In genomic region chr10:1203704-1204103, GRCh38 we compare ENCODE assay signal across 17 cellular contexts.
"Had no signal": no experiment of that assay in that cellular context is flagged by ENCODE, and none has a peak within 500 bp of the region (broad histone marks: within the 10 kb centered on the region; RNA-seq: fewer than 3 reads in every experiment).

No MANE protein-coding gene starts in this region.

- H3K36me3 ChIP-seq: gastrocnemius medialis, suprapubic skin, tibial nerve had no signal

- H3K27ac ChIP-seq: gastrocnemius medialis, suprapubic skin, tibial nerve had no signal

- H3K27me3 ChIP-seq: gastrocnemius medialis, tibial nerve had no signal

- H3K4me3 ChIP-seq: gastrocnemius medialis, lung, suprapubic skin, tibial nerve had no signal

- H3K9me3 Mint-ChIP-seq: naive B cell, nephron had no signal

- H3K27ac Mint-ChIP-seq: naive B cell, nephron had no signal

- H3K4me1 Mint-ChIP-seq: naive B cell, nephron had no signal

- H3K36me3 Mint-ChIP-seq: naive B cell had no signal

- ATAC-seq: esophagus mucosa, gastrocnemius medialis, left colon, left ventricle myocardium superior, right cardiac atrium had no signal

- H3K9me3 ChIP-seq: gastrocnemius medialis, suprapubic skin, tibial nerve had no signal

- DNase-seq: central memory CD4-positive, alpha-beta T cell; cortex of kidney; effector memory CD4-positive, alpha-beta T cell; gastrocnemius medialis; left colon; left ventricle myocardium superior; mesenchymal stem cell; naive B cell; right cardiac atrium; small intestine; stimulated activated CD4-positive, alpha-beta T cell treated with anti-CD3 and anti-CD28 coated beads, Interleukin-2, amount 100 ng/mL, for 48 hours; stimulated activated naive CD4-positive, alpha-beta T cell treated with Interleukin-2 at 50 U/mL for 16 hours had no signal

- H3K4me3 Mint-ChIP-seq: naive B cell, nephron had no signal

- H3K4me1 ChIP-seq: gastrocnemius medialis, suprapubic skin had no signal
